In genomic region chr9:90815183-90815943, GRCh38 we compare ENCODE assay signal across 1 cellular context.
TF ChIP-seq lines count a peak whose summit lies in the region.

No MANE protein-coding gene starts in this region.

TF ChIP-seq in GM23338, 12 proteins besides CTCF, POLR2A, EP300 and RAD21 (continued from another document):
- TF ChIP-seq ETS1 (IDR thresholded peaks at IDR 0.05): no peak
